Comparison of ENCODE assay signal across 8 cellular contexts in genomic region chr17:78253946-78254672, GRCh38. TPM values are rescaled to one million over a fixed set of nuclear protein-coding genes. Genes with fewer than 3 reads are reported as not detected.
DNase-seq lines count a peak whose midpoint lies in the region; ATAC-seq lines count a peak whose summit lies in the region.

No MANE protein-coding gene starts in this region.

- H3K9me3 Mint-ChIP-seq in activated T-helper 2 cell treated with anti-CD3 and anti-CD28 coated beads, Interferon-gamma antibody, Interleukin-2, Interleukin-4, amounts not matched to agents 10 μg/mL and 5 μg/mL and 100 μg/mL, durations not matched to agents 14 hours and 24 hours and 36 hours, result no peaks in the 10 kb centered on the region
- H3K9me3 Mint-ChIP-seq in naive thymus-derived CD4-positive, alpha-beta T cell, result peaks cover 0 to 6% (median 0%) of the 10 kb centered on the region in 11 donors
- no peaks in the 10 kb centered on the region for H3K9me3 Mint-ChIP-seq in stimulated activated effector memory CD8-positive, alpha-beta T cell treated with anti-CD3 and anti-CD28 coated beads, Interleukin-12 subunit alpha, Interleukin-12 subunit beta, amount 100 ng/mL, for 72 hours

- peaks cover 0 to 13% (median 0%) of the 10 kb centered on the region in 3 experiments for H3K36me3 ChIP-seq in naive thymus-derived CD4-positive, alpha-beta T cell (ENCODE audit: control insufficient read depth in 2 of 3, insufficient read depth in 3 of 3, low read length in 3 of 3)

- no peaks in the 10 kb centered on the region for H3K36me3 Mint-ChIP-seq in activated T-helper 2 cell treated with anti-CD3 and anti-CD28 coated beads, Interferon-gamma antibody, Interleukin-2, Interleukin-4, amounts not matched to agents 10 μg/mL and 5 μg/mL and 100 μg/mL, durations not matched to agents 14 hours and 24 hours and 36 hours (ENCODE audit: low read depth)
- peaks cover 0 to 2% (median 0%) of the 10 kb centered on the region in 5 donors for H3K36me3 Mint-ChIP-seq in naive thymus-derived CD4-positive, alpha-beta T cell
- H3K36me3 Mint-ChIP-seq in stimulated activated effector memory CD8-positive, alpha-beta T cell treated with anti-CD3 and anti-CD28 coated beads, Interleukin-12 subunit alpha, Interleukin-12 subunit beta, amount 100 ng/mL, for 72 hours, result no peaks in the 10 kb centered on the region

- peaks cover 1% of the 10 kb centered on the region for H3K27me3 Mint-ChIP-seq in activated T-helper 2 cell treated with anti-CD3 and anti-CD28 coated beads, Interferon-gamma antibody, Interleukin-2, Interleukin-4, amounts not matched to agents 10 μg/mL and 5 μg/mL and 100 μg/mL, durations not matched to agents 14 hours and 24 hours and 36 hours (ENCODE audit: low read depth)
- H3K27me3 Mint-ChIP-seq in naive thymus-derived CD4-positive, alpha-beta T cell, result no peaks in the 10 kb centered on the region

- peak overlapping the region; percentile 72 for H3K27ac Mint-ChIP-seq in activated T-helper 2 cell treated with anti-CD3 and anti-CD28 coated beads, Interferon-gamma antibody, Interleukin-2, Interleukin-4, amounts not matched to agents 10 μg/mL and 5 μg/mL and 100 μg/mL, durations not matched to agents 14 hours and 24 hours and 36 hours
- peak overlapping the region; percentile 88 to 99 (median 98) for H3K27ac Mint-ChIP-seq in naive thymus-derived CD4-positive, alpha-beta T cell
- peak overlapping the region; percentile 81 for H3K27ac Mint-ChIP-seq in stimulated activated effector memory CD8-positive, alpha-beta T cell treated with anti-CD3 and anti-CD28 coated beads, Interleukin-12 subunit alpha, Interleukin-12 subunit beta, amount 100 ng/mL, for 72 hours

- intact Hi-C loops in activated T-helper 2 cell treated with anti-CD3 and anti-CD28 coated beads, Interferon-gamma antibody, Interleukin-2, Interleukin-4, amounts not matched to agents 10 μg/mL and 5 μg/mL and 100 μg/mL, durations not matched to agents 14 hours and 24 hours and 36 hours (cut with micrococcal nuclease), result no loop called here
- intact Hi-C loops in naive thymus-derived CD4-positive, alpha-beta T cell (cut with micrococcal nuclease), result loop anchor here (1.0 to 10.0 kb wide), 14 partner anchors 40 to 1781 kb away; partner anchors contain the start of genes TNRC6C (in 2 of the 2), BIRC5 (in 1 of the 2), CCDC40 (in 1 of the 2) and SOCS3 (in 1 of the 2)

- peak overlapping the region; percentile 88 for H3K27ac ChIP-seq in naive thymus-derived CD4-positive, alpha-beta T cell (ENCODE audit: low read depth, low read length)

- H3K9me3 ChIP-seq in naive thymus-derived CD4-positive, alpha-beta T cell (ENCODE audit: control insufficient read depth in 2 of 3, low read length in 3 of 3), result no peaks in the 10 kb centered on the region

- H3K4me1 ChIP-seq in naive thymus-derived CD4-positive, alpha-beta T cell (ENCODE audit: control insufficient read depth in 2 of 2, insufficient read depth in 2 of 2, low read length in 2 of 2), result peaks cover 46 to 74% of the 10 kb centered on the region in 2 donors

- peak; percentile 53 for ATAC-seq in GM19025 (IDR thresholded peaks at IDR 0.05; ENCODE audit: low read depth, unreplicated experiment)
- peak; percentile 64 for ATAC-seq in naive thymus-derived CD4-positive, alpha-beta T cell
- ATAC-seq in stimulated activated effector memory CD8-positive, alpha-beta T cell treated with anti-CD3 and anti-CD28 coated beads, Interleukin-12 subunit alpha, Interleukin-12 subunit beta, amount 100 ng/mL, for 72 hours, result peak; percentile 79

- H3K4me1 Mint-ChIP-seq in activated T-helper 2 cell treated with anti-CD3 and anti-CD28 coated beads, Interferon-gamma antibody, Interleukin-2, Interleukin-4, amounts not matched to agents 10 μg/mL and 5 μg/mL and 100 μg/mL, durations not matched to agents 14 hours and 24 hours and 36 hours (ENCODE audit: low read depth), result peaks cover 32% of the 10 kb centered on the region
- H3K4me1 Mint-ChIP-seq in naive thymus-derived CD4-positive, alpha-beta T cell, result peaks cover 36 to 78% (median 72%) of the 10 kb centered on the region in 7 donors
- peaks cover 52% of the 10 kb centered on the region for H3K4me1 Mint-ChIP-seq in stimulated activated effector memory CD8-positive, alpha-beta T cell treated with anti-CD3 and anti-CD28 coated beads, Interleukin-12 subunit alpha, Interleukin-12 subunit beta, amount 100 ng/mL, for 72 hours

- POLR2A ChIA-PET in naive thymus-derived CD4-positive, alpha-beta T cell (lab: Charles Lee), result interaction anchor here (0.6 to 4.6 kb wide), 10 partner anchors 9 to 168 kb away, joined by 3 to 23 read pairs (median 4); partner anchors contain the start of genes PGS1 and TMC8

- H3K27me3 ChIP-seq in naive thymus-derived CD4-positive, alpha-beta T cell (ENCODE audit: control insufficient read depth in 2 of 2, insufficient read depth in 2 of 2, low read length in 2 of 2), result no peaks in the 10 kb centered on the region

- CTCF ChIA-PET in naive thymus-derived CD4-positive, alpha-beta T cell (lab: Charles Lee), result interaction anchor here (1.4 kb wide), 1 partner anchor 167 kb away, joined by 5 read pairs; no protein-coding TSS in a partner anchor

- H3K4me3 Mint-ChIP-seq in activated T-helper 2 cell treated with anti-CD3 and anti-CD28 coated beads, Interferon-gamma antibody, Interleukin-2, Interleukin-4, amounts not matched to agents 10 μg/mL and 5 μg/mL and 100 μg/mL, durations not matched to agents 14 hours and 24 hours and 36 hours (ENCODE audit: low read depth), result peak overlapping the region; percentile 76
- H3K4me3 Mint-ChIP-seq in naive thymus-derived CD4-positive, alpha-beta T cell, result peak overlapping the region; percentile 77 to 96 (median 86)
- peak overlapping the region; percentile 75 for H3K4me3 Mint-ChIP-seq in stimulated activated effector memory CD8-positive, alpha-beta T cell treated with anti-CD3 and anti-CD28 coated beads, Interleukin-12 subunit alpha, Interleukin-12 subunit beta, amount 100 ng/mL, for 72 hours

- H3K4me3 ChIP-seq in naive thymus-derived CD4-positive, alpha-beta T cell (ENCODE audit: low read length), result peak overlapping the region; percentile 90

- DNase-seq in ACHN (peak; percentile 84), KBM-7 (peak; percentile 83), RPMI7951 (ENCODE audit: low read depth) (peak; percentile 69), fibroblast of peridontal ligament (ENCODE audit: extremely low read depth) (peak; percentile 67)
- peak; percentile 73 for DNase-seq in activated T-helper 2 cell treated with anti-CD3 and anti-CD28 coated beads, Interferon-gamma antibody, Interleukin-2, Interleukin-4, amounts not matched to agents 10 μg/mL and 5 μg/mL and 100 μg/mL, durations not matched to agents 14 hours and 24 hours and 36 hours (ENCODE audit: low spot score)
- DNase-seq in naive thymus-derived CD4-positive, alpha-beta T cell, result peak; percentile 75 to 85 (median 84)
- DNase-seq in stimulated activated effector memory CD8-positive, alpha-beta T cell treated with anti-CD3 and anti-CD28 coated beads, Interleukin-12 subunit alpha, Interleukin-12 subunit beta, amount 100 ng/mL, for 72 hours (ENCODE audit: low spot score in 2 of 2), result peak; percentile 71 to 88

- in situ Hi-C loops in ACHN (cut with HindIII; ENCODE audit: low pct_ligation_motif_present, low pct_unique_long_range_greater_than_20kb, low sequenced_read_pairs), result no loop called here
- in situ Hi-C loops in KBM-7 (cut with MboI; ENCODE audit: low pct_unique_long_range_greater_than_20kb, low sequenced_read_pairs), result no loop called here

RNA-seq across cellular contexts. Expression of gene TMEM235, which starts 22.7 kb away (rescaled TPM):
- not detected in 2 replicates for total RNA-seq in RPMI7951 (2014; rRNA removed; shearing (Covaris generic))
- not detected in 2 replicates for total RNA-seq in activated T-helper 2 cell treated with anti-CD3 and anti-CD28 coated beads, Interferon-gamma antibody, Interleukin-2, Interleukin-4, amounts not matched to agents 10 μg/mL and 5 μg/mL and 100 μg/mL, durations not matched to agents 14 hours and 24 hours and 36 hours
- total RNA-seq in naive thymus-derived CD4-positive, alpha-beta T cell, result not detected
- polyA plus RNA-seq in naive thymus-derived CD4-positive, alpha-beta T cell, result not detected

RNA-seq across cellular contexts. Expression of gene BIRC5, which starts 40.1 kb away (rescaled TPM):
- total RNA-seq in RPMI7951 (2014; rRNA removed; shearing (Covaris generic)), result 157 and 160 TPM in 2 replicates
- 48.4 and 48.6 TPM in 2 replicates for total RNA-seq in activated T-helper 2 cell treated with anti-CD3 and anti-CD28 coated beads, Interferon-gamma antibody, Interleukin-2, Interleukin-4, amounts not matched to agents 10 μg/mL and 5 μg/mL and 100 μg/mL, durations not matched to agents 14 hours and 24 hours and 36 hours
- total RNA-seq in naive thymus-derived CD4-positive, alpha-beta T cell, result 10 to 100 TPM in 1 of 5 experiments, not detected in 4; 49.0 TPM
- polyA plus RNA-seq in naive thymus-derived CD4-positive, alpha-beta T cell, result not detected

Comparison
In these comparisons a context has a peak if more than half of its experiments do, and no peak if none do; other contexts are left out.
1. Peak in every context shown above with its lines: DNase-seq, ATAC-seq, H3K4me3 ChIP-seq and H3K27ac ChIP-seq.